5 cellular contexts compared by ENCODE assay signal in genomic region chr4:184976348-184976747, GRCh38. TPM values are rescaled to one million over a fixed set of nuclear protein-coding genes. Genes with fewer than 3 reads are reported as not detected.
"Had no signal": no experiment of that assay in that cellular context is flagged by ENCODE, and none has a peak within 500 bp of the region (broad histone marks: within the 10 kb centered on the region; RNA-seq: fewer than 3 reads in every experiment).

No MANE protein-coding gene starts in this region.

RNA-seq across cellular contexts. Expression of gene HELT, which starts 41.9 kb away (rescaled TPM):
- total RNA-seq: HepG2, HT-29, HT1080, IMR-90 had no signal
- polyA plus RNA-seq: HepG2, IgD-negative memory B cell, IMR-90 had no signal
